Comparison of ENCODE assay signal across 8 cellular contexts in genomic region chr10:97701438-97702064, GRCh38. TPM values are rescaled to one million over a fixed set of nuclear protein-coding genes. Genes with fewer than 3 reads are reported as not detected.
DNase-seq lines count a peak whose midpoint lies in the region; ATAC-seq, FAIRE-seq and TF ChIP-seq lines count a peak whose summit lies in the region.

No MANE protein-coding gene starts in this region.

- peaks cover 11% of the 10 kb centered on the region for H3K27me3 Mint-ChIP-seq in CD8-positive, alpha-beta T cell (ENCODE audit: low read depth)

- POLR2A ChIA-PET in CD8-positive, alpha-beta T cell (lab: Charles Lee): interaction anchor here (1.3 to 2.1 kb wide), 3 partner anchors 12 to 35 kb away, joined by 3 to 7 read pairs (median 6); partner anchors contain the start of genes AVPI1, MARVELD1 and ZFYVE27

- no peaks in the 10 kb centered on the region for H3K36me3 Mint-ChIP-seq in CD8-positive, alpha-beta T cell

- peak in 4 of 7 experiments; percentile 37 to 59 (median 47) for DNase-seq in CD8-positive, alpha-beta T cell
- DNase-seq in HuH-7.5 (ENCODE audit: low spot score): peak; percentile 51
- peak; percentile 55 for DNase-seq in RCC 7860 (ENCODE audit: low spot score)
- peak in 36 of 56 donors; percentile 11 to 74 (median 32) for DNase-seq in amygdala (lab: John Stamatoyannopoulos, UW)
- no peak for DNase-seq in left ventricle myocardium superior
- peak; percentile 69 for DNase-seq in retina
- DNase-seq in NCI-H446 treated with DMSO at 0.1 percent for 48 hours (lab: John Stamatoyannopoulos, UW): no peak

- ATAC-seq in CD8-positive, alpha-beta T cell: peak; percentile 99
- ATAC-seq in GM18870 (IDR thresholded peaks at IDR 0.05; ENCODE audit: unreplicated experiment) (peak; percentile 76), left ventricle myocardium superior (peak; percentile 91)

- CTCF ChIA-PET in CD8-positive, alpha-beta T cell (lab: Charles Lee): interaction anchor here (0.6 to 3.2 kb wide), 22 partner anchors 8 to 344 kb away, joined by 3 to 48 read pairs (median 6); partner anchors contain the start of genes AVPI1, MARVELD1 and ZFYVE27

- H3K4me1 Mint-ChIP-seq in CD8-positive, alpha-beta T cell (ENCODE audit: low read depth): no peaks in the 10 kb centered on the region

- intact Hi-C loops in CD8-positive, alpha-beta T cell (cut with DNase I, micrococcal nuclease): loop anchor here (2.0 to 5.0 kb wide), 5 partner anchors 25 to 346 kb away; no protein-coding TSS in a partner anchor
- intact Hi-C loops in left ventricle myocardium superior (cut with micrococcal nuclease): no loop called here

- FAIRE-seq in RCC 7860 (lab: Jason Lieb, UNC): peak; percentile 40

- H3K27ac ChIP-seq in CD8-positive, alpha-beta T cell (ENCODE audit: low read depth, low read length): no peak overlapping the region

- H3K36me3 ChIP-seq in CD8-positive, alpha-beta T cell (ENCODE audit: insufficient read depth, low read length): no peaks in the 10 kb centered on the region

- no peaks in the 10 kb centered on the region for H3K27me3 ChIP-seq in CD8-positive, alpha-beta T cell (ENCODE audit: insufficient read depth, low read length)

- no peak overlapping the region for H3K27ac Mint-ChIP-seq in CD8-positive, alpha-beta T cell

- H3K9me3 ChIP-seq in CD8-positive, alpha-beta T cell (ENCODE audit: low read length): no peaks in the 10 kb centered on the region

- no peak overlapping the region for H3K4me3 ChIP-seq in CD8-positive, alpha-beta T cell (ENCODE audit: low read depth, low read length)

- no peaks in the 10 kb centered on the region for H3K9me3 Mint-ChIP-seq in CD8-positive, alpha-beta T cell

- no peaks in the 10 kb centered on the region for H3K4me1 ChIP-seq in CD8-positive, alpha-beta T cell (ENCODE audit: insufficient read depth, low read length)

- peak; percentile 69 for TF ChIP-seq CTCF in CD8-positive, alpha-beta T cell (IDR thresholded peaks at IDR 0.05)

- H3K4me3 Mint-ChIP-seq in CD8-positive, alpha-beta T cell: no peak overlapping the region

RNA-seq across cellular contexts. Expression of gene MARVELD1, which starts 12.0 kb away (rescaled TPM):
- total RNA-seq in CD8-positive, alpha-beta T cell: under 1 TPM; 0.30 to 0.39 TPM
- 7.1 TPM for total RNA-seq in left ventricle myocardium superior

RNA-seq across cellular contexts. Expression of gene AVPI1, which starts 14.5 kb away (rescaled TPM):
- 10 to 100 TPM; 13.7 TPM for total RNA-seq in CD8-positive, alpha-beta T cell
- 8.9 TPM for total RNA-seq in left ventricle myocardium superior

RNA-seq across cellular contexts. Expression of gene ZFYVE27, which starts 35.4 kb away (rescaled TPM):
- total RNA-seq in CD8-positive, alpha-beta T cell: 10 to 100 TPM; 63.1 to 72.9 TPM
- 13.7 TPM for total RNA-seq in left ventricle myocardium superior

Comparison
In these comparisons a context has a peak if more than half of its experiments do, and no peak if none do; other contexts are left out.
1. DNase-seq: peak in CD8-positive, alpha-beta T cell (4 of 7), HuH-7.5 (single experiment), RCC 7860 (single experiment), amygdala (36 of 56) and retina (single experiment); none in left ventricle myocardium superior (single experiment) and NCI-H446 treated with DMSO at 0.1 percent for 48 hours (single experiment).
2. Peak in every context shown above with its lines, with median percentiles within 50 percentile points of each other: ATAC-seq.